1 cellular context compared by ENCODE assay signal in the genomic region with DNA sequence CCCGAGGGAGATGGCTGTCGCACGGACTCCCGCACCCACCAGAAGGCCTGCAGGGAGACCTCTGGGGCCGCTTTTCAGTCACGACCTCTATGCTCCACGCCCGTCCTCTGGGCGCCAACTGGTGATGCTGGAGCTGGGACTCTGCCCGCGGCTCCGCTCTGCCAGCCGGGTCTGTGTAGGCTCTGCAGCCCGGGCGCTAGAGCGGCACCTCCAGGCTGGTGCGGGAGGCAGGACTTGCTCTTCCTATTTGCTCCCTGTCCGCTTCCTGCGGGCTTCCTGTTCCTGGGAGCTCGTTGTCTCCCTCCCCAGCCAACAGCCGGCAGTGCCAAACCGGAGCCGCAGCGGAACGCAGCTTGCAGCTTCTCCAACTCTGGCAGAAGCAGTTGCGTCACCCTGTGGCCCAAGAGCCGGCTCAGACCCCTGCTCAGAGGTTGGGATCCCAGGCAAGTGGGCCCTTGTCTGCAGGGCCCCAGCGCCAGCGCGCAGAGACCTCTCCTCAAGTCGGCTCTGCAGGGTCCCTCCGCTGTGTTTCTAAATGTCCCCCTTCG.
TF ChIP-seq lines count a peak whose summit lies in the region.

No MANE protein-coding gene starts in this region.

TF ChIP-seq in K562, 482 proteins besides CTCF, POLR2A, EP300 and RAD21 (continued from another document):
- no peak for TF ChIP-seq CREB1 (IDR thresholded peaks at IDR 0.05)
- no peak for TF ChIP-seq CREB1 (CRISPR knock-in tag; IDR thresholded peaks at IDR 0.05)
- no peak for TF ChIP-seq CCNT2 (IDR thresholded peaks at IDR 0.05; ENCODE audit: borderline replicate concordance, extremely low read depth, insufficient read length, low read depth, low read length)
- TF ChIP-seq RHOXF2B (CRISPR knock-in tag; conservative IDR thresholded peaks at IDR 0.05) = no peak
- no peak for TF ChIP-seq HCFC1 (IDR thresholded peaks at IDR 0.05; ENCODE audit: low read depth, low read length)
- no peak for TF ChIP-seq DNMT1 (IDR thresholded peaks at IDR 0.05)
- TF ChIP-seq EP400 (IDR thresholded peaks at IDR 0.05) = no peak
- TF ChIP-seq NFE2L1 (tag; IDR thresholded peaks at IDR 0.05; ENCODE audit: borderline replicate concordance, low read depth) = no peak
- TF ChIP-seq, protein P1, sequence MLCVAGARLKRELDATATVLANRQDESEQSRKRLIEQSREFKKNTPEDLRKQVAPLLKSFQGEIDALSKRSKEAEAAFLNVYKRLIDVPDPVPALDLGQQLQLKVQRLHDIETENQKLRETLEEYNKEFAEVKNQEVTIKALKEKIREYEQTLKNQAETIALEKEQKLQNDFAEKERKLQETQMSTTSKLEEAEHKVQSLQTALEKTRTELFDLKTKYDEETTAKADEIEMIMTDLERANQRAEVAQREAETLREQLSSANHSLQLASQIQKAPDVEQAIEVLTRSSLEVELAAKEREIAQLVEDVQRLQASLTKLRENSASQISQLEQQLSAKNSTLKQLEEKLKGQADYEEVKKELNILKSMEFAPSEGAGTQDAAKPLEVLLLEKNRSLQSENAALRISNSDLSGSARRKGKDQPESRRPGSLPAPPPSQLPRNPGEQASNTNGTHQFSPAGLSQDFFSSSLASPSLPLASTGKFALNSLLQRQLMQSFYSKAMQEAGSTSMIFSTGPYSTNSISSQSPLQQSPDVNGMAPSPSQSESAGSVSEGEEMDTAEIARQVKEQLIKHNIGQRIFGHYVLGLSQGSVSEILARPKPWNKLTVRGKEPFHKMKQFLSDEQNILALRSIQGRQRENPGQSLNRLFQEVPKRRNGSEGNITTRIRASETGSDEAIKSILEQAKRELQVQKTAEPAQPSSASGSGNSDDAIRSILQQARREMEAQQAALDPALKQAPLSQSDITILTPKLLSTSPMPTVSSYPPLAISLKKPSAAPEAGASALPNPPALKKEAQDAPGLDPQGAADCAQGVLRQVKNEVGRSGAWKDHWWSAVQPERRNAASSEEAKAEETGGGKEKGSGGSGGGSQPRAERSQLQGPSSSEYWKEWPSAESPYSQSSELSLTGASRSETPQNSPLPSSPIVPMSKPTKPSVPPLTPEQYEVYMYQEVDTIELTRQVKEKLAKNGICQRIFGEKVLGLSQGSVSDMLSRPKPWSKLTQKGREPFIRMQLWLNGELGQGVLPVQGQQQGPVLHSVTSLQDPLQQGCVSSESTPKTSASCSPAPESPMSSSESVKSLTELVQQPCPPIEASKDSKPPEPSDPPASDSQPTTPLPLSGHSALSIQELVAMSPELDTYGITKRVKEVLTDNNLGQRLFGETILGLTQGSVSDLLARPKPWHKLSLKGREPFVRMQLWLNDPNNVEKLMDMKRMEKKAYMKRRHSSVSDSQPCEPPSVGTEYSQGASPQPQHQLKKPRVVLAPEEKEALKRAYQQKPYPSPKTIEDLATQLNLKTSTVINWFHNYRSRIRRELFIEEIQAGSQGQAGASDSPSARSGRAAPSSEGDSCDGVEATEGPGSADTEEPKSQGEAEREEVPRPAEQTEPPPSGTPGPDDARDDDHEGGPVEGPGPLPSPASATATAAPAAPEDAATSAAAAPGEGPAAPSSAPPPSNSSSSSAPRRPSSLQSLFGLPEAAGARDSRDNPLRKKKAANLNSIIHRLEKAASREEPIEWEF (CRISPR knock-in tag; IDR thresholded peaks at IDR 0.05) = no peak
- TF ChIP-seq CTBP1 (IDR thresholded peaks at IDR 0.05; ENCODE audit: borderline replicate concordance) = peak; percentile 26; the same call in 1 of the 2 replicates
- TF ChIP-seq TAL1 (IDR thresholded peaks at IDR 0.05) = no peak
- no peak for TF ChIP-seq RBBP5 (IDR thresholded peaks at IDR 0.05; ENCODE audit: borderline replicate concordance, insufficient read depth, low read length, poor library complexity, severe bottlenecking)
- no peak for TF ChIP-seq IRF2 (CRISPR knock-in tag; IDR thresholded peaks at IDR 0.05)
- no peak for TF ChIP-seq U2AF2 (optimal IDR thresholded peaks at IDR 0.05; ENCODE audit: low read depth, low read length)
- TF ChIP-seq, protein P2, sequence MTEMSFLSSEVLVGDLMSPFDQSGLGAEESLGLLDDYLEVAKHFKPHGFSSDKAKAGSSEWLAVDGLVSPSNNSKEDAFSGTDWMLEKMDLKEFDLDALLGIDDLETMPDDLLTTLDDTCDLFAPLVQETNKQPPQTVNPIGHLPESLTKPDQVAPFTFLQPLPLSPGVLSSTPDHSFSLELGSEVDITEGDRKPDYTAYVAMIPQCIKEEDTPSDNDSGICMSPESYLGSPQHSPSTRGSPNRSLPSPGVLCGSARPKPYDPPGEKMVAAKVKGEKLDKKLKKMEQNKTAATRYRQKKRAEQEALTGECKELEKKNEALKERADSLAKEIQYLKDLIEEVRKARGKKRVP (CRISPR knock-in tag; IDR thresholded peaks at IDR 0.05) = no peak
- no peak for TF ChIP-seq ILK (tag; IDR thresholded peaks at IDR 0.05; ENCODE audit: borderline replicate concordance, low read depth)
- TF ChIP-seq RB1 (IDR thresholded peaks at IDR 0.05; ENCODE audit: low read depth) = no peak
- TF ChIP-seq ZNF766 (CRISPR knock-in tag; conservative IDR thresholded peaks at IDR 0.05) = no peak
- TF ChIP-seq GABPA (tag; conservative IDR thresholded peaks at IDR 0.05; ENCODE audit: low read depth) = peak; percentile 77
- no peak for TF ChIP-seq ZSCAN32 (CRISPR knock-in tag; IDR thresholded peaks at IDR 0.05)
- peak; percentile 23 for TF ChIP-seq FIP1L1 (IDR thresholded peaks at IDR 0.05; ENCODE audit: low read depth, low read length, poor library complexity, severe bottlenecking)
- TF ChIP-seq ELF1 (tag; IDR thresholded peaks at IDR 0.05) = peak; percentile 60; the same call in 1 of the 2 replicates
- TF ChIP-seq CXXC5 (CRISPR knock-in tag; IDR thresholded peaks at IDR 0.05) = 0 out of 2 replicates have a peak, but pooled peaks have one; percentile 15
- TF ChIP-seq, protein P3, sequence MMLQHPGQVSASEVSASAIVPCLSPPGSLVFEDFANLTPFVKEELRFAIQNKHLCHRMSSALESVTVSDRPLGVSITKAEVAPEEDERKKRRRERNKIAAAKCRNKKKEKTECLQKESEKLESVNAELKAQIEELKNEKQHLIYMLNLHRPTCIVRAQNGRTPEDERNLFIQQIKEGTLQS (IDR thresholded peaks at IDR 0.05) = peak; percentile 61; the same call in 1 of the 2 replicates
- TF ChIP-seq, protein P3 (CRISPR knock-in tag; conservative IDR thresholded peaks at IDR 0.05) = no peak
- no peak for TF ChIP-seq SMARCE1 (IDR thresholded peaks at IDR 0.05)
- no peak for TF ChIP-seq HIVEP1 (CRISPR knock-in tag; IDR thresholded peaks at IDR 0.05)
- no peak for TF ChIP-seq CCAR2 (IDR thresholded peaks at IDR 0.05; ENCODE audit: low read depth, low read length)
- TF ChIP-seq ZNF146 (CRISPR knock-in tag; IDR thresholded peaks at IDR 0.05; ENCODE audit: unreplicated experiment) = no peak
- TF ChIP-seq, protein P4, sequence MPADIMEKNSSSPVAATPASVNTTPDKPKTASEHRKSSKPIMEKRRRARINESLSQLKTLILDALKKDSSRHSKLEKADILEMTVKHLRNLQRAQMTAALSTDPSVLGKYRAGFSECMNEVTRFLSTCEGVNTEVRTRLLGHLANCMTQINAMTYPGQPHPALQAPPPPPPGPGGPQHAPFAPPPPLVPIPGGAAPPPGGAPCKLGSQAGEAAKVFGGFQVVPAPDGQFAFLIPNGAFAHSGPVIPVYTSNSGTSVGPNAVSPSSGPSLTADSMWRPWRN (IDR thresholded peaks at IDR 0.05; ENCODE audit: low read depth) = no peak
